Comparison of ENCODE assay signal across 33 cellular contexts in the genomic region with DNA sequence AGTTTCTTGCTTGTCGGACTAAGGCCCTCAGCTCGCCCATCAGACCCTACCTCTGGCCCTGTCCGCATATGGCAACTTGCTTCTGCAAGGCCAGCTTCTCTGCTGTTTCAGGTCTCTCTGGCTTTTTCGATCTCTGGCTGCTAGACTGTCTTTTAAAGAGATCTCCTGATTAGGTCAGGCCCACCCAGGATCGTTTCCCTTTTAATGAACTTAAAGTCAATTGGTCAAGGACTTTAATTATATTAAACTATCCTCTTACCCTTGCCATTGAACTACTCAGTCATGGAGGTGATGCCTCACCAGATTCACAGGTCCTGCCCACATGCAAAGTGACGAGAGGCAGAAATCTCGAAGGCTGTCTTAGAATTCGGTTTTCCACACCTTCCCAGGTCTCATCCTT.
"Had no signal": no experiment of that assay in that cellular context is flagged by ENCODE, and none has a peak within 500 bp of the region (broad histone marks: within the 10 kb centered on the region; RNA-seq: fewer than 3 reads in every experiment).

No MANE protein-coding gene starts in this region.

- H3K27ac ChIP-seq: adrenal gland, body of pancreas, brain microvascular endothelial cell, breast epithelium, VCaP had no signal

- FAIRE-seq: astrocyte, colon had no signal

- H3K27me3 ChIP-seq: adrenal gland, body of pancreas, brain microvascular endothelial cell, breast epithelium had no signal

- DNase-seq: activated B cell treated with CpG ODN at 0.5 μM for 24 hours; activated CD4-positive, alpha-beta memory T cell treated with anti-CD3 and anti-CD28 coated beads for 36 hours; activated CD4-positive, alpha-beta T cell treated with anti-CD3 and anti-CD28 coated beads for 4 hours; activated CD4-positive, alpha-beta T cell treated with anti-CD3 and anti-CD28 coated beads, Interleukin-2, amount 10 ng/mL, durations not matched to agents 24 days and 14 days; activated CD4-positive, alpha-beta T cell treated with anti-CD3 and anti-CD28 coated beads, Interleukin-2, amount 50 U/mL, for 1 hour; activated CD4-positive, alpha-beta T cell treated with anti-CD3 and anti-CD28 coated beads, Interleukin-2, amount 50 U/mL, for 4 hours; activated CD4-positive, CD25-positive, alpha-beta regulatory T cell treated with anti-CD3 and anti-CD28 coated beads, Interleukin-2, amount 50 U/mL, for 72 hours; activated CD8-positive, alpha-beta memory T cell treated with anti-CD3 and anti-CD28 coated beads, Interleukin-2, amount 50 U/mL, for 4 hours; activated CD8-positive, alpha-beta T cell treated with anti-CD3 and anti-CD28 coated beads for 36 hours; activated effector memory CD4-positive, alpha-beta T cell treated with anti-CD3 and anti-CD28 coated beads, Interleukin-2, amount 50 U/mL, for 16 hours; activated gamma-delta T cell treated with Interleukin-2 at 50 U/mL for 16 hours; activated naive CD4-positive, alpha-beta T cell; activated naive CD4-positive, alpha-beta T cell treated with anti-CD3 and anti-CD28 coated beads for 36 hours; activated naive CD4-positive, alpha-beta T cell treated with anti-CD3 and anti-CD28 coated beads, Interleukin-2, amount 50 U/mL, for 16 hours; activated naive CD8-positive, alpha-beta T cell treated with anti-CD3 and anti-CD28 coated beads, Interleukin-2, amount 10 ng/mL, durations not matched to agents 7 days and 5 days; activated T-cell treated with anti-CD3 and anti-CD28 coated beads for 4 hours; activated T-cell treated with anti-CD3 and anti-CD28 coated beads, Interleukin-2, amount 50 U/mL, for 1 hour; activated T-cell treated with anti-CD3 and anti-CD28 coated beads, Interleukin-2, amount 50 U/mL, for 4 hours; activated T-cell treated with anti-CD3 and anti-CD28 coated beads, Interleukin-2, amount 50 U/mL, for 72 hours; adrenal gland; amniotic stem cell; aorta; body of pancreas; brain microvascular endothelial cell; central memory CD4-positive, alpha-beta T cell; T-helper 17 cell; T1000 had no signal

- H3K4me3 ChIP-seq: adrenal gland, body of pancreas, breast epithelium had no signal

- H3K36me3 ChIP-seq: adrenal gland, brain microvascular endothelial cell, breast epithelium had no signal

- H3K9me3 ChIP-seq: adrenal gland, body of pancreas, breast epithelium had no signal

- ATAC-seq: activated CD8-positive, alpha-beta T cell treated with anti-CD3 and anti-CD28 coated beads for 36 hours; activated naive CD4-positive, alpha-beta T cell treated with anti-CD3 and anti-CD28 coated beads, Interleukin-2, amount 50 U/mL, for 72 hours; activated T-cell treated with anti-CD3 and anti-CD28 coated beads, Interleukin-2, amount 50 U/mL, for 4 hours; activated T-cell treated with anti-CD3 and anti-CD28 coated beads, Interleukin-2, amount 50 U/mL, for 72 hours; activated T-helper 17 cell treated with anti-CD3 and anti-CD28 coated beads, Interleukin-2, amount 50 U/mL, for 72 hours; body of pancreas; T-helper 17 cell had no signal

- H3K4me1 ChIP-seq: adrenal gland, body of pancreas, breast epithelium had no signal
